2 cellular contexts compared by ENCODE assay signal in the genomic region with DNA sequence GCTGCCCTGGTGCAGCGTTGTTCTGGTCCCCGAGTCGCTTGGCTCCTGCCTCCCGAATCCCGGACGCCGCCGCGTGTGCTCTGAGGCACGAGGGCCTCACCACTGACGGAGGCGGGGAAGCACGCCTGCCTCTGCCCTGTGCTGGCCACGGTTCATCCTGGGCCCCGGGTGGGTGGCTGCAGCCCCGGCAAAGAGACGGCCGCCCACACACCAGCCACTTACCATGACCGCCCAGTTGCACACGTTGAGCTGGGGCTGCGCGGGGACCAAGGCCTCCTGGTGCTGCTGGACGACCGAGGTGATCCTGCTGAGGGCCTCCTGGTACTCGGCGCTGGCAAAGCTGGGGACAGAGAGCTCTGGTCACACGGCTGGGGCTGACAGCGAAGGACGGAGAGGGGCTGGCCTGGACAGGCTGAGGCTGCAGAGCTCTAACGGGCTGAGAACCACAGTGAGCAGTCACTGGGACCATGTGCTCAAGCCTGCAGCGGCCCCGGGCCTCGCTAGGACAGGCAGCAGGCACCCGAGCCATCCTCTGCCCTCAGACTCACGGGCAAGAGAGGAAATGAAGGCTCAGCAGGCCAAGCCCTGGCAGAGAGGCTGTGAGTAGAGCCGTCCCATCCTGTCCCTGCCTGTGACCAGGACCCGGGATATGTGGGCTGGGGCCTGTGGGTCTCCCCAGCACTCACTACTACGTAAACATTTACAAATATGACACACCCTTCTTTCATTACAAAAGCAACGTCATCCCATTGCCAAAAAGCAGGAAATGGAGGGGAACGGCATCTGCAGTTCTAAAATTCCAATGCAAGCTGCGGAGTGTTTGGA.
A peak's percentile ranks its signal among the peaks of the same experiment; 100 is the strongest.
TF ChIP-seq lines count a peak whose summit lies in the region.

No MANE protein-coding gene starts in this region.

TF ChIP-seq in HEK293, 187 proteins besides CTCF, POLR2A, EP300 and RAD21:
- TF ChIP-seq, protein P1, sequence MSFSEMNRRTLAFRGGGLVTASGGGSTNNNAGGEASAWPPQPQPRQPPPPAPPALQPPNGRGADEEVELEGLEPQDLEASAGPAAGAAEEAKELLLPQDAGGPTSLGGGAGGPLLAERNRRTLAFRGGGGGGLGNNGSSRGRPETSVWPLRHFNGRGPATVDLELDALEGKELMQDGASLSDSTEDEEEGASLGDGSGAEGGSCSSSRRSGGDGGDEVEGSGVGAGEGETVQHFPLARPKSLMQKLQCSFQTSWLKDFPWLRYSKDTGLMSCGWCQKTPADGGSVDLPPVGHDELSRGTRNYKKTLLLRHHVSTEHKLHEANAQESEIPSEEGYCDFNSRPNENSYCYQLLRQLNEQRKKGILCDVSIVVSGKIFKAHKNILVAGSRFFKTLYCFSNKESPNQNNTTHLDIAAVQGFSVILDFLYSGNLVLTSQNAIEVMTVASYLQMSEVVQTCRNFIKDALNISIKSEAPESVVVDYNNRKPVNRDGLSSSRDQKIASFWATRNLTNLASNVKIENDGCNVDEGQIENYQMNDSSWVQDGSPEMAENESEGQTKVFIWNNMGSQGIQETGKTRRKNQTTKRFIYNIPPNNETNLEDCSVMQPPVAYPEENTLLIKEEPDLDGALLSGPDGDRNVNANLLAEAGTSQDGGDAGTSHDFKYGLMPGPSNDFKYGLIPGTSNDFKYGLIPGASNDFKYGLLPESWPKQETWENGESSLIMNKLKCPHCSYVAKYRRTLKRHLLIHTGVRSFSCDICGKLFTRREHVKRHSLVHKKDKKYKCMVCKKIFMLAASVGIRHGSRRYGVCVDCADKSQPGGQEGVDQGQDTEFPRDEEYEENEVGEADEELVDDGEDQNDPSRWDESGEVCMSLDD (tag by site-specific recombination; IDR thresholded peaks at IDR 0.05), result no peak
- TF ChIP-seq KLF1 (tag by site-specific recombination; IDR thresholded peaks at IDR 0.05) (0 out of 2 replicates have a peak, but pooled peaks have one; percentile 6), EGR2 (tag by site-specific recombination; IDR thresholded peaks at IDR 0.05; ENCODE audit: low read depth) (peak; percentile 51), ZFHX2 (tag by site-specific recombination; conservative IDR thresholded peaks at IDR 0.05) (peak; percentile 59)
TF ChIP-seq in HEK293: peak in this region for 3.

TF ChIP-seq in K562, 482 proteins besides CTCF, POLR2A, EP300 and RAD21:
- TF ChIP-seq, protein P2, sequence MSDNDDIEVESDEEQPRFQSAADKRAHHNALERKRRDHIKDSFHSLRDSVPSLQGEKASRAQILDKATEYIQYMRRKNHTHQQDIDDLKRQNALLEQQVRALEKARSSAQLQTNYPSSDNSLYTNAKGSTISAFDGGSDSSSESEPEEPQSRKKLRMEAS (CRISPR knock-in tag; IDR thresholded peaks at IDR 0.05), result peak; percentile 29; the same call in 1 of the 2 replicates
- TF ChIP-seq ZNF668 (CRISPR knock-in tag; IDR thresholded peaks at IDR 0.05) (no peak), EGR1 (conservative IDR thresholded peaks at IDR 0.05) (peak; percentile 27; the same call in 1 of the 2 replicates), HNRNPK (IDR thresholded peaks at IDR 0.05; ENCODE audit: low read depth, low read length, poor library complexity, severe bottlenecking) (no peak)
